7 cellular contexts compared by ENCODE assay signal in the genomic region with DNA sequence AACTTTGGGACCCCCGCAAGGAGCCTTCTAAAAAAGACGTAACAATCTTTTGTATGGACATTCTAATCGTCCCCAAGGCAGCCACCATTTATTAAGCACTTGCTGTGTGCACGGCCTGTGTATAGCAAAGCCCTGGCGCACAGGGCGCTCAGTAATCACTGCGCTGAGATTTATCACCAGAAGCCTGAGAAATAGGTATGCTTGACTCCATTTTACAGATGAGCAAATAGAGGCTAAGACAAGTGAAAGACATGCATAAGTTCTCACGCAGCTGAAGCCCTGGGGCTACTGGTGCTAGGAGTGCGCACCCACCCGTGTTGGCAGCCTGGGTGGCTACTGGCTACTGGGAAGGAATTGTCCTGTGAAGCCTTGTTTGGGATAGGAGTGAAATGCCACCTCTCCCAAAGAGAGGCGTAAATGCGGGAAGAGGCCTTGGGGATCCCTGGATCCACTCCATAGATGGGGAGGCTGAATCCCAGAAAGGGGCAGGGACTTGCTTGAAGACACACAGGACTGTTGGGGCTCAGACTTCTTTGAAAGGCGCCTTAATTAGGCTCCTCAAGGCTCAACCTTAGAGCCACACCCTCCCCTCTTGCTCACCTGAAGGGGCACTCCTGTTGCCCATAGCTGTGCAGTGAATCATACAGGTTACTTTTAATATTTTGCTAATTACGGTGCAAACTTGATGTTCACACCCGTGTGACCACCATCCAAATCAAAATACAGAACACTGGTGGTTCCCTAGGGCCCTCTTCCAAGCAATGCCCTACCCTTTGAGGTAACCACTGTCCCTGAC. TPM values are rescaled to one million over a fixed set of nuclear protein-coding genes. Genes with fewer than 3 reads are reported as not detected.
DNase-seq lines count a peak whose midpoint lies in the region; ATAC-seq and TF ChIP-seq lines count a peak whose summit lies in the region.

No MANE protein-coding gene starts in this region.

- H2AFZ ChIP-seq in PC-3 (ENCODE audit: low read length): peak overlapping the region; percentile 74
- H2AFZ ChIP-seq in trophoblast cell (ENCODE audit: insufficient read depth, low read length, poor library complexity): peak overlapping the region; percentile 91

- peak overlapping the region; percentile 63 for H4K91ac ChIP-seq in trophoblast cell (ENCODE audit: low read depth, low read length)

- no peak overlapping the region for H2BK120ac ChIP-seq in trophoblast cell (ENCODE audit: insufficient read depth, low read length, poor library complexity)

- POLR2A ChIA-PET in PC-3 (lab: Charles Lee; ENCODE audit: unreplicated experiment): no interaction called here

- H2BK5ac ChIP-seq in trophoblast cell (ENCODE audit: low read depth, low read length, poor library complexity): peak overlapping the region; percentile 53

- H4K12ac ChIP-seq in trophoblast cell (ENCODE audit: low read depth, low read length): no peak overlapping the region

- H3K36me3 ChIP-seq in PC-3 (ENCODE audit: low read depth, low read length) (no peaks in the 10 kb centered on the region), esophagus (ENCODE audit: control insufficient read depth in 2 of 2, insufficient read depth in 2 of 2, low read length in 1 of 2) (no peaks in the 10 kb centered on the region), trophoblast cell (ENCODE audit: control insufficient read depth in 1 of 2, insufficient read depth in 2 of 2, low read length in 2 of 2) (peaks cover 0 to 1% of the 10 kb centered on the region in 2 experiments)

- H3K4me1 ChIP-seq in PC-3 (ENCODE audit: insufficient read depth, low read length): peaks cover 8% of the 10 kb centered on the region
- peaks cover 2 to 7% of the 10 kb centered on the region in 2 donors for H3K4me1 ChIP-seq in esophagus (ENCODE audit: control insufficient read depth in 2 of 2, insufficient read depth in 2 of 2, low read length in 1 of 2)
- peaks cover 22 to 28% of the 10 kb centered on the region in 2 experiments for H3K4me1 ChIP-seq in trophoblast cell (ENCODE audit: control insufficient read depth in 1 of 2, insufficient read depth in 2 of 2, low read length in 2 of 2)

- peak overlapping the region; percentile 10 for H3K4ac ChIP-seq in trophoblast cell (ENCODE audit: low read depth, low read length)

- H3K4me2 ChIP-seq in PC-3 (ENCODE audit: low read length) (peak overlapping the region; percentile 89), trophoblast cell (ENCODE audit: low read length) (peak overlapping the region; percentile 83)

- H3K4me3 ChIP-seq in PC-3 (ENCODE audit: low read length): peak overlapping the region; percentile 66
- peak overlapping the region; percentile 54 to 85 for H3K4me3 ChIP-seq in esophagus (ENCODE audit: low read depth in 1 of 2, low read length in 2 of 2)
- H3K4me3 ChIP-seq in trophoblast cell (ENCODE audit: low read depth, low read length): no peak overlapping the region

- H3K14ac ChIP-seq in trophoblast cell (ENCODE audit: low read length): peak overlapping the region; percentile 62

- H3K9me3 ChIP-seq in PC-3 (ENCODE audit: low read length) (no peaks in the 10 kb centered on the region), esophagus (ENCODE audit: control insufficient read depth in 2 of 2, insufficient read depth in 1 of 2, low read depth in 1 of 2, low read length in 1 of 2) (no peaks in the 10 kb centered on the region), trophoblast cell (ENCODE audit: insufficient read depth, low read depth, low read length) (no peaks in the 10 kb centered on the region)

- H3K79me1 ChIP-seq in trophoblast cell (ENCODE audit: low read length): peaks cover 15% of the 10 kb centered on the region

- no peaks in the 10 kb centered on the region for H3K9me2 ChIP-seq in PC-3 (replicated peaks; ENCODE audit: low read length)

- DNase-seq in PC-3 (no peak), trophoblast cell (peak in 1 of 2 donors; percentile 23), DMS 273 (lab: John Stamatoyannopoulos, UW; ENCODE audit: unreplicated experiment) (no peak)

- no peaks in the 10 kb centered on the region for H3F3A ChIP-seq in PC-3 (ENCODE audit: low read length, unreplicated experiment)

- H3K27ac ChIP-seq in PC-3 (ENCODE audit: low read length): no peak overlapping the region
- H3K27ac ChIP-seq in esophagus (ENCODE audit: low read depth in 2 of 2, low read length in 1 of 2): peak overlapping the region; percentile 57 to 76
- no peak overlapping the region for H3K27ac ChIP-seq in trophoblast cell (ENCODE audit: low read depth, low read length)

- CTCF ChIA-PET in PC-3 (lab: Charles Lee): no interaction called here

- TF ChIP-seq CTCF in PC-3 (conservative IDR thresholded peaks at IDR 0.05; ENCODE audit: low read depth, low read length): no peak

- no peak overlapping the region for H3K23ac ChIP-seq in trophoblast cell (ENCODE audit: low read length)

- H3K9ac ChIP-seq in PC-3 (ENCODE audit: low read length) (no peak overlapping the region), trophoblast cell (ENCODE audit: low read length) (peak overlapping the region; percentile 64)

- ATAC-seq in GM21447 (IDR thresholded peaks at IDR 0.05; ENCODE audit: unreplicated experiment): peak; percentile 13
- no peak for ATAC-seq in PC-3
- ATAC-seq in activated CD4-positive, CD25-positive, alpha-beta regulatory T cell treated with anti-CD3 and anti-CD28 coated beads, Interleukin-2, amount 50 U/mL, for 24 hours: no peak
- ATAC-seq in GM18873 (IDR thresholded peaks at IDR 0.05; ENCODE audit: low FRiP score, unreplicated experiment): no peak

- peak overlapping the region; percentile 74 for H2BK12ac ChIP-seq in trophoblast cell (ENCODE audit: low read length)

- H4K8ac ChIP-seq in trophoblast cell (ENCODE audit: low read depth, low read length): peak overlapping the region; percentile 30

- no peaks in the 10 kb centered on the region for H4K20me1 ChIP-seq in PC-3 (ENCODE audit: low read length)

- H3K79me2 ChIP-seq in PC-3 (ENCODE audit: low read length) (no peaks in the 10 kb centered on the region), trophoblast cell (ENCODE audit: control insufficient read depth, insufficient read depth, low read length, poor library complexity) (no peaks in the 10 kb centered on the region)

- peak overlapping the region; percentile 52 for H2AK5ac ChIP-seq in trophoblast cell (ENCODE audit: low read length)

- H3K27me3 ChIP-seq in PC-3 (ENCODE audit: low read length) (no peaks in the 10 kb centered on the region), esophagus (ENCODE audit: control insufficient read depth in 1 of 2, insufficient read depth in 2 of 2, low read length in 2 of 2) (no peaks in the 10 kb centered on the region), trophoblast cell (ENCODE audit: insufficient read depth, low read length) (no peaks in the 10 kb centered on the region)

- BruUV-seq in PC-3 (replicated peaks; lab: Mats Ljungman, UMichigan): no TSS peak

- WGBS in esophagus, 2 donors: 29 to 31% methylated on average over 15 of the region's 15 CpGs
- no CpG with 5 or more reads among the region's 15 CpGs for WGBS in trophoblast cell (ENCODE audit: extremely low coverage, insufficient coverage, insufficient read length)

- intact Hi-C loops in PC-3 (cut with micrococcal nuclease): loop anchor here (5.0 kb wide), 1 partner anchor 42 kb away; the partner anchor contains the start of gene TMEM11

- H3K18ac ChIP-seq in trophoblast cell (ENCODE audit: low read length): peak overlapping the region; percentile 78

RNA-seq across cellular contexts. Expression of gene NATD1, which starts 0.6 kb away (rescaled TPM):
- total RNA-seq in PC-3 (2014; rRNA removed): 0.69 and 0.73 TPM in 2 replicates
- polyA plus RNA-seq in esophagus: 1 to 10 TPM; 2.3 to 3.2 TPM
- 30.2 and 32.0 TPM in 2 replicates for polyA plus RNA-seq in trophoblast cell (2013)

RNA-seq across cellular contexts. Expression of gene MAP2K3, which starts 30.7 kb away (rescaled TPM):
- total RNA-seq in PC-3 (2014; rRNA removed): 54.0 and 75.2 TPM in 2 replicates
- 10 to 100 TPM; 35.5 to 39.8 TPM for polyA plus RNA-seq in esophagus
- 23.0 and 23.8 TPM in 2 replicates for polyA plus RNA-seq in trophoblast cell (2013)

RNA-seq across cellular contexts. Expression of gene TMEM11, which starts 39.9 kb away (rescaled TPM):
- total RNA-seq in PC-3 (2014; rRNA removed): 58.1 and 70.8 TPM in 2 replicates
- 10 to 100 TPM; 28.0 TPM for polyA plus RNA-seq in esophagus
- 41.4 and 42.5 TPM in 2 replicates for polyA plus RNA-seq in trophoblast cell (2013)

Comparison
In these comparisons a context has a peak if more than half of its experiments do, and no peak if none do; other contexts are left out.
1. H3K27ac ChIP-seq: peak in esophagus (2 of 2); none in PC-3 (single experiment) and trophoblast cell (single experiment).